1 cellular context compared by ENCODE assay signal in the genomic region with DNA sequence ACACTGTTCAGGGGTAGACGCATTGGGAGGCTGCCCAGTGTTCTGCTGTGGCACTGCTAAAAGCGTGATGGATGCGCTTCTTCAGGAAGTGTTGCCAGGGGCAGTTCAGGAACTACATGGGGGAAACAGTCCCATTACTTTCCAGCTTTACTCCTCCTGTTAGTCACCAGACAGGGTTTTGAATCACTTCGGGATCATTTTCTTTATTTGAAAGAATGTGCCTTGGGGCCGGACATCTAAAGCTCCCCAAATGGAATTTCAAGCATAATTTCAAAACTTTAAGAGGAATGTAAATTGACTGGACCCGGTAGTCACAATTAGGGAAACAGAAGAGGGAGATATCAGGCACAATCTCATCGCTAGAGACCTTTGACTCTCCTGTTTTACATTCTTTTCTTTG.
TF ChIP-seq lines count a peak whose summit lies in the region.

No MANE protein-coding gene starts in this region.

TF ChIP-seq in H1, 55 proteins besides CTCF, POLR2A, EP300 and RAD21:
- TF ChIP-seq MAX (IDR thresholded peaks at IDR 0.05) = no peak
